8 cellular contexts compared by ENCODE assay signal in the genomic region with DNA sequence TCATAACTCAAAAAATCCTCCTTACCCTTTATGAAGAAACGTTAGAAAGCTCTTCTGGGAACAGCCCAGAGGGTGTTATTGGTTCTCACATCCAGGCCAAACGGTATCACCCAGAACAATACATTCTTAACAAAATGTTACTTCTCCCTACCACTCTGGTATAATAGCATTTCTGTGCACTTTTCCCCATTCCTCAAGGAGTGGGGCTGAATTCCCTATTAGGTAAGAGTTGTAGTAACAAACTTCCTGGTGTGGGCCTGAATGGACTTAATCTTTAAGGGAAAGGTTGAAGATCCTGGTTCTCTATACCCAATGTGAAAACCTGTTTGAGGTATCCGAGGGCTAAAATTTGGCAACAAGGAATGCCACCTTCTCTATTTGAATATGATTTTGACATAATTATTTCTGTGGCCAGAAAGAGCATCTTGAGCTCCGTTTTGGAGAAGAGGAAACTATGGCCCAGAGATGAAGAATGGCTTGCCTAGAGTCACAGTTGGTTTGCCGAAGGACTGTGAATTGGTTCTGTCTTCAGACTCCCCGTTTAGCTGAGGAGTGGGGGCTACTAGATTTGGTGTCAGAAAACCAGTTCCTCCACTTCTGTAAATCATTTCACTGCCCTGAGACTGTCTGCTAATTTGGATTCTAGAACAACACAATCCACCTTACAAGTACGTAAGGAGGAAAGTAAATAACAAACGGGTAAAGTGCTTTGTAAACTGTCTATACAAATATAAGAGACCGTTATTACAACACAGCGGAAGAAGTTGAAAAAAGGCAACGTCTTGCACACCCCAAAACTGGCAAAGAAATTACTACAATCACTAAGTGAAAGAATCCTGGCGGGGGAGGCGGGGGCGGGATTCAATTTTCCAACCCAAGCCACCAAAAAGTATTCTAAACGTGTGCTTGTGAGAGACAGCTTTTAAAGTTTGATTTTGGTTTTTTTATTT. TPM values are rescaled to one million over a fixed set of nuclear protein-coding genes. Genes with fewer than 3 reads are reported as not detected.
DNase-seq lines count a peak whose midpoint lies in the region; ATAC-seq, FAIRE-seq and TF ChIP-seq lines count a peak whose summit lies in the region.

No MANE protein-coding gene starts in this region.

- H3K4me1 ChIP-seq in astrocyte (ENCODE audit: insufficient read depth, low read length), result peaks cover 11% of the 10 kb centered on the region
- H3K4me1 ChIP-seq in left lung, result peaks cover 8 to 24% of the 10 kb centered on the region in 2 donors

- no peak for FAIRE-seq in astrocyte (lab: Jason Lieb, UNC)

- H3K27ac ChIP-seq in astrocyte (ENCODE audit: low read depth, low read length) (peak overlapping the region; percentile 82), left lung (peak overlapping the region; percentile 92 to 98)

- TF ChIP-seq CTCF in GM10266 (IDR thresholded peaks at IDR 0.05; ENCODE audit: control insufficient read depth, insufficient read depth, low read depth, missing control alignments) (no peak), astrocyte (IDR thresholded peaks at IDR 0.05; ENCODE audit: insufficient read depth, low read depth, low read length) (no peak), left lung (IDR thresholded peaks at IDR 0.05) (no peak)

- ATAC-seq in left lung (peak; percentile 38), HG03045 (IDR thresholded peaks at IDR 0.05; ENCODE audit: unreplicated experiment) (no peak)

- H3K9me3 ChIP-seq in astrocyte (ENCODE audit: insufficient read depth, low read depth, low read length) (no peaks in the 10 kb centered on the region), left lung (no peaks in the 10 kb centered on the region)

- H3K4me2 ChIP-seq in astrocyte (ENCODE audit: low read length), result peak overlapping the region; percentile 88

- H3K27me3 Mint-ChIP-seq in astrocyte (ENCODE audit: low read depth, unreplicated experiment), result no peaks in the 10 kb centered on the region

- intact Hi-C loops in left lung (cut with DNase I), result no loop called here

- peak overlapping the region; percentile 91 for H3K27ac Mint-ChIP-seq in astrocyte (ENCODE audit: unreplicated experiment)

- peaks cover 58% of the 10 kb centered on the region for H3K79me2 ChIP-seq in astrocyte (ENCODE audit: insufficient read depth, low read length)

- H3K4me1 Mint-ChIP-seq in astrocyte (ENCODE audit: low read depth, unreplicated experiment), result no peaks in the 10 kb centered on the region

- peaks cover 7% of the 10 kb centered on the region for H4K20me1 ChIP-seq in astrocyte (ENCODE audit: insufficient read depth, low read length)

- no peak overlapping the region for H2AFZ ChIP-seq in astrocyte (ENCODE audit: low read depth, low read length)

- H3K27me3 ChIP-seq in astrocyte (ENCODE audit: insufficient read depth, low read length), result no peaks in the 10 kb centered on the region
- H3K27me3 ChIP-seq in left lung, result no peaks in the 10 kb centered on the region

- H3K36me3 Mint-ChIP-seq in astrocyte (ENCODE audit: low read depth, unreplicated experiment), result no peaks in the 10 kb centered on the region

- H3K4me3 ChIP-seq in astrocyte (ENCODE audit: insufficient read depth, low read depth, low read length), result peak overlapping the region; percentile 89
- peak overlapping the region; percentile 71 to 75 for H3K4me3 ChIP-seq in left lung

- peak overlapping the region; percentile 98 for H3K4me3 Mint-ChIP-seq in astrocyte (ENCODE audit: unreplicated experiment)

- DNase-seq in GM10266 (ENCODE audit: extremely low spot score) (peak; percentile 36), NCI-H748 treated with DMSO at 0.1 percent for 48 hours (lab: John Stamatoyannopoulos, UW) (peak; percentile 5), astrocyte (ENCODE audit: low read depth) (no peak), left lung (no peak), NCI-H446 (lab: John Stamatoyannopoulos, UW) (no peak), dermis blood vessel endothelial cell (no peak)
- peak; percentile 65 for DNase-seq in stimulated activated CD8-positive, alpha-beta memory T cell treated with anti-CD3 and anti-CD28 coated beads, Interleukin-4, amount 100 ng/mL, for 48 hours

- H3K9me3 Mint-ChIP-seq in astrocyte (ENCODE audit: unreplicated experiment), result no peaks in the 10 kb centered on the region

- H3K9ac ChIP-seq in astrocyte (ENCODE audit: low read length), result peak overlapping the region; percentile 94

- H3K36me3 ChIP-seq in astrocyte (ENCODE audit: insufficient read depth, low read length), result peaks cover 11% of the 10 kb centered on the region
- peaks cover 0 to 24% of the 10 kb centered on the region in 2 donors for H3K36me3 ChIP-seq in left lung

RNA-seq across cellular contexts. Expression of gene ANP32E, which starts 2.3 kb away (rescaled TPM):
- total RNA-seq in astrocyte, result 45.2 and 48.9 TPM in 2 replicates
- 10 to 100 TPM; 27.3 to 31.4 TPM for total RNA-seq in left lung
- 18.2 and 35.8 TPM in 2 replicates for total RNA-seq in dermis blood vessel endothelial cell

RNA-seq across cellular contexts. Expression of gene CA14, which starts 23.9 kb away (rescaled TPM):
- total RNA-seq in astrocyte (1.2 TPM in 2 replicates), left lung (under 1 TPM; 0.18 to 0.44 TPM), dermis blood vessel endothelial cell (not detected in 2 replicates)

RNA-seq across cellular contexts. Expression of gene APH1A, which starts 35.2 kb away (rescaled TPM):
- total RNA-seq in astrocyte (99.9 and 100 TPM in 2 replicates), left lung (100 to 1,000 TPM; 127 to 143 TPM), dermis blood vessel endothelial cell (132 and 182 TPM in 2 replicates)

RNA-seq across cellular contexts. Expression of gene C1orf54, which starts 39.0 kb away (rescaled TPM):
- total RNA-seq in astrocyte (7.9 and 9.6 TPM in 2 replicates), left lung (10 to 100 TPM; 10.8 to 21.3 TPM), dermis blood vessel endothelial cell (3.6 and 43.1 TPM in 2 replicates)

RNA-seq across cellular contexts. Expression of gene CIART, which starts 48.7 kb away (rescaled TPM):
- 4.8 and 6.3 TPM in 2 replicates for total RNA-seq in astrocyte
- total RNA-seq in left lung, result 1 to 10 TPM; 3.4 to 3.9 TPM
- 0.33 and 1.0 TPM in 2 replicates for total RNA-seq in dermis blood vessel endothelial cell

Comparison
In these comparisons a context has a peak if more than half of its experiments do, and no peak if none do; other contexts are left out.
1. DNase-seq: peak in GM10266 (single experiment), NCI-H748 treated with DMSO at 0.1 percent for 48 hours (single experiment) and stimulated activated CD8-positive, alpha-beta memory T cell treated with anti-CD3 and anti-CD28 coated beads, Interleukin-4, amount 100 ng/mL, for 48 hours (single experiment); none in astrocyte (single experiment), left lung (0 of 2), NCI-H446 (0 of 2) and dermis blood vessel endothelial cell (single experiment).